Comparison of ENCODE assay signal across 23 cellular contexts in the genomic region with DNA sequence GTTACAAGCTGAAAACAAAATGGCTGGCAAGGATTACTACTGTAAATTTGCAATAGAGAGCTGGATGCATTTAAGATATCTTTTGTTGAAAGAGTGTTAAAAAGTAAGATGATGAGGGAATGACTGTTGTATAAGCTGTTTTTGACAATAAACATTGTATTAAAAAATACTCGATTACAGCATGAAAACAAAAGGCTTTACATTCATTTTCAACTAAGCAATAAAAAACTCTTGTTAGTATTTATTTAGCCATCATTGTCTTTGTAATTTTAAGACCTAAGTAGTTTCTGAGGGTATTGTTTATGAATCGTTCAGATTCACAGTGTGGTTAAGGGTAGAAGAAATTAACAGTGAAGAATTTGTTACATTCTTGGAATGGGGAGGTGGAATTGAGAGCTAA.
DNase-seq lines count a peak whose midpoint lies in the region; ATAC-seq, FAIRE-seq and TF ChIP-seq lines count a peak whose summit lies in the region.
"Had no signal": no experiment of that assay in that cellular context is flagged by ENCODE, and none has a peak within 500 bp of the region (broad histone marks: within the 10 kb centered on the region; RNA-seq: fewer than 3 reads in every experiment).

No MANE protein-coding gene starts in this region.

- no peak overlapping the region for H3K4me3 ChIP-seq in HEK293 (ENCODE audit: low read depth, low read length)
- H3K4me3 ChIP-seq: adrenal gland, right atrium auricular region, tibial nerve had no signal

- peaks cover 37% of the 10 kb centered on the region for H3K4me1 ChIP-seq in HEK293 (ENCODE audit: control insufficient read depth, insufficient read depth, low read length)
- H3K4me1 ChIP-seq: adrenal gland had no signal

- no peaks in the 10 kb centered on the region for H3K9me3 Mint-ChIP-seq in natural killer cell treated with Interleukin-12 subunit alpha and Interleukin-12 subunit beta and Interleukin-15 and Interleukin-18, amount 100 ng/mL, for 72 hours
- H3K9me3 Mint-ChIP-seq: activated B cell treated with CpG ODN at 0.5 μM for 24 hours; activated naive CD4-positive, alpha-beta T cell treated with anti-CD3 and anti-CD28 coated beads for 36 hours; activated T-helper 1 cell treated with anti-CD3 and anti-CD28 coated beads, Interleukin-12 subunit alpha, Interleukin-12 subunit beta, Interleukin-2, Interleukin-4 antibody, amounts not matched to agents 30 ng/mL and 10 ng/mL and 1 ng/mL, durations not matched to agents 14 hours and 24 hours and 36 hours; CD4-positive, alpha-beta T cell had no signal

- CTCF ChIA-PET in HEK293 (lab: Yijun Ruan, JAX), result interaction anchor here (0.6 to 0.7 kb wide), 2 partner anchors 55 to 63 kb away, joined by 3 read pairs; no protein-coding TSS in a partner anchor

- no peak overlapping the region for H3K27ac ChIP-seq in HEK293 (ENCODE audit: extremely low read depth, low read depth, low read length)
- H3K27ac ChIP-seq: 22Rv1, adrenal gland, right atrium auricular region, tibial nerve had no signal

- H3K36me3 Mint-ChIP-seq in natural killer cell treated with Interleukin-12 subunit alpha and Interleukin-12 subunit beta and Interleukin-15 and Interleukin-18, amount 100 ng/mL, for 72 hours, result no peaks in the 10 kb centered on the region

- DNase-seq in DMS 273 (lab: John Stamatoyannopoulos, UW; ENCODE audit: unreplicated experiment) (peak; percentile 47), DMS 273 treated with DMSO at 0.1 percent for 48 hours (lab: John Stamatoyannopoulos, UW) (no peak), RCC 7860 (ENCODE audit: low spot score) (no peak), medulla oblongata (ENCODE audit: extremely low spot score) (peak; percentile 30)
- DNase-seq in natural killer cell treated with Interleukin-12 subunit alpha and Interleukin-12 subunit beta and Interleukin-15 and Interleukin-18, amount 100 ng/mL, for 72 hours (ENCODE audit: low spot score), result no peak
- DNase-seq: activated B cell treated with CpG ODN at 0.5 μM for 24 hours; activated naive CD4-positive, alpha-beta T cell treated with anti-CD3 and anti-CD28 coated beads for 36 hours; adrenal gland; CD4-positive, alpha-beta T cell; effector CD4-positive, alpha-beta T cell; islet precursor cell; MV-4-11; naive thymus-derived CD8-positive, alpha-beta T cell; NCI-H187; stimulated activated CD4-positive, alpha-beta T cell treated with anti-CD3 and anti-CD28 coated beads, Interleukin-2, amount 100 ng/mL, for 24 hours; T-helper 9 cell had no signal

- no peaks in the 10 kb centered on the region for H3K36me3 ChIP-seq in HEK293 (ENCODE audit: control insufficient read depth in 2 of 2, insufficient read depth in 1 of 2, low read length in 2 of 2)
- H3K36me3 ChIP-seq: adrenal gland, right atrium auricular region, tibial nerve had no signal

- H3K4me1 Mint-ChIP-seq in natural killer cell treated with Interleukin-12 subunit alpha and Interleukin-12 subunit beta and Interleukin-15 and Interleukin-18, amount 100 ng/mL, for 72 hours (ENCODE audit: low read depth in 2 of 2), result peaks cover 12 to 16% of the 10 kb centered on the region in 2 donors

- no peak overlapping the region for H3K4me3 Mint-ChIP-seq in natural killer cell treated with Interleukin-12 subunit alpha and Interleukin-12 subunit beta and Interleukin-15 and Interleukin-18, amount 100 ng/mL, for 72 hours
- H3K4me3 Mint-ChIP-seq: activated B cell treated with CpG ODN at 0.5 μM for 24 hours; activated naive CD4-positive, alpha-beta T cell treated with anti-CD3 and anti-CD28 coated beads for 36 hours; activated T-helper 1 cell treated with anti-CD3 and anti-CD28 coated beads, Interleukin-12 subunit alpha, Interleukin-12 subunit beta, Interleukin-2, Interleukin-4 antibody, amounts not matched to agents 30 ng/mL and 10 ng/mL and 1 ng/mL, durations not matched to agents 14 hours and 24 hours and 36 hours; CD4-positive, alpha-beta T cell; naive thymus-derived CD8-positive, alpha-beta T cell had no signal

- no peaks in the 10 kb centered on the region for H3K9me3 ChIP-seq in HEK293 (ENCODE audit: control insufficient read depth, insufficient read depth, low read depth, low read length)
- H3K9me3 ChIP-seq: adrenal gland, right atrium auricular region, tibial nerve had no signal

- H3K27ac Mint-ChIP-seq in natural killer cell treated with Interleukin-12 subunit alpha and Interleukin-12 subunit beta and Interleukin-15 and Interleukin-18, amount 100 ng/mL, for 72 hours, result no peak overlapping the region
- H3K27ac Mint-ChIP-seq: activated B cell treated with CpG ODN at 0.5 μM for 24 hours; activated naive CD4-positive, alpha-beta T cell treated with anti-CD3 and anti-CD28 coated beads for 36 hours; activated T-helper 1 cell treated with anti-CD3 and anti-CD28 coated beads, Interleukin-12 subunit alpha, Interleukin-12 subunit beta, Interleukin-2, Interleukin-4 antibody, amounts not matched to agents 30 ng/mL and 10 ng/mL and 1 ng/mL, durations not matched to agents 14 hours and 24 hours and 36 hours; CD4-positive, alpha-beta T cell; naive thymus-derived CD8-positive, alpha-beta T cell had no signal

- H3K27me3 Mint-ChIP-seq in natural killer cell treated with Interleukin-12 subunit alpha and Interleukin-12 subunit beta and Interleukin-15 and Interleukin-18, amount 100 ng/mL, for 72 hours, result no peaks in the 10 kb centered on the region
- H3K27me3 Mint-ChIP-seq: CD4-positive, alpha-beta T cell; naive thymus-derived CD8-positive, alpha-beta T cell had no signal

- no peak for ATAC-seq in GM18520 (IDR thresholded peaks at IDR 0.05; ENCODE audit: unreplicated experiment)
- ATAC-seq in natural killer cell treated with Interleukin-12 subunit alpha and Interleukin-12 subunit beta and Interleukin-15 and Interleukin-18, amount 100 ng/mL, for 72 hours, result no peak
- ATAC-seq in HG03521 (IDR thresholded peaks at IDR 0.05; ENCODE audit: unreplicated experiment), result no peak
- ATAC-seq: naive thymus-derived CD8-positive, alpha-beta T cell had no signal

- no peak for TF ChIP-seq CTCF in HEK293 (tag by site-specific recombination; IDR thresholded peaks at IDR 0.05)

- peak; percentile 40 for FAIRE-seq in RCC 7860 (lab: Jason Lieb, UNC)

- POLR2A ChIA-PET in HEK293 (lab: Yijun Ruan, JAX), result no interaction called here

TF ChIP-seq in HEK293, 187 proteins besides CTCF, POLR2A, EP300 and RAD21:
- TF ChIP-seq, protein P1, sequence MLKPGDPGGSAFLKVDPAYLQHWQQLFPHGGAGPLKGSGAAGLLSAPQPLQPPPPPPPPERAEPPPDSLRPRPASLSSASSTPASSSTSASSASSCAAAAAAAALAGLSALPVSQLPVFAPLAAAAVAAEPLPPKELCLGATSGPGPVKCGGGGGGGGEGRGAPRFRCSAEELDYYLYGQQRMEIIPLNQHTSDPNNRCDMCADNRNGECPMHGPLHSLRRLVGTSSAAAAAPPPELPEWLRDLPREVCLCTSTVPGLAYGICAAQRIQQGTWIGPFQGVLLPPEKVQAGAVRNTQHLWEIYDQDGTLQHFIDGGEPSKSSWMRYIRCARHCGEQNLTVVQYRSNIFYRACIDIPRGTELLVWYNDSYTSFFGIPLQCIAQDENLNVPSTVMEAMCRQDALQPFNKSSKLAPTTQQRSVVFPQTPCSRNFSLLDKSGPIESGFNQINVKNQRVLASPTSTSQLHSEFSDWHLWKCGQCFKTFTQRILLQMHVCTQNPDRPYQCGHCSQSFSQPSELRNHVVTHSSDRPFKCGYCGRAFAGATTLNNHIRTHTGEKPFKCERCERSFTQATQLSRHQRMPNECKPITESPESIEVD (tag by site-specific recombination; IDR thresholded peaks at IDR 0.05), result peak; percentile 74
- no peak for TF ChIP-seq ZNF341 (tag by site-specific recombination; IDR thresholded peaks at IDR 0.05; ENCODE audit: low read depth)
- TF ChIP-seq, protein P2, sequence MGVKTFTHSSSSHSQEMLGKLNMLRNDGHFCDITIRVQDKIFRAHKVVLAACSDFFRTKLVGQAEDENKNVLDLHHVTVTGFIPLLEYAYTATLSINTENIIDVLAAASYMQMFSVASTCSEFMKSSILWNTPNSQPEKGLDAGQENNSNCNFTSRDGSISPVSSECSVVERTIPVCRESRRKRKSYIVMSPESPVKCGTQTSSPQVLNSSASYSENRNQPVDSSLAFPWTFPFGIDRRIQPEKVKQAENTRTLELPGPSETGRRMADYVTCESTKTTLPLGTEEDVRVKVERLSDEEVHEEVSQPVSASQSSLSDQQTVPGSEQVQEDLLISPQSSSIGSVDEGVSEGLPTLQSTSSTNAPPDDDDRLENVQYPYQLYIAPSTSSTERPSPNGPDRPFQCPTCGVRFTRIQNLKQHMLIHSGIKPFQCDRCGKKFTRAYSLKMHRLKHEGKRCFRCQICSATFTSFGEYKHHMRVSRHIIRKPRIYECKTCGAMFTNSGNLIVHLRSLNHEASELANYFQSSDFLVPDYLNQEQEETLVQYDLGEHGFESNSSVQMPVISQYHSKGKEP (tag by site-specific recombination; IDR thresholded peaks at IDR 0.05), result 0 out of 2 replicates have a peak, but pooled peaks have one; percentile 31

Comparison
In these comparisons a context has a peak if more than half of its experiments do, and no peak if none do; other contexts are left out.
1. DNase-seq: peak in DMS 273 (single experiment) and medulla oblongata (single experiment); none in DMS 273 treated with DMSO at 0.1 percent for 48 hours (single experiment), RCC 7860 (single experiment) and natural killer cell treated with Interleukin-12 subunit alpha and Interleukin-12 subunit beta and Interleukin-15 and Interleukin-18, amount 100 ng/mL, for 72 hours (single experiment).